Comparison of ENCODE assay signal across 31 cellular contexts in genomic region chr11:112186304-112186703, GRCh38. TPM values are rescaled to one million over a fixed set of nuclear protein-coding genes. Genes with fewer than 3 reads are reported as not detected.
"Had no signal": no experiment of that assay in that cellular context is flagged by ENCODE, and none has a peak within 500 bp of the region (broad histone marks: within the 10 kb centered on the region; RNA-seq: fewer than 3 reads in every experiment).

No MANE protein-coding gene starts in this region.

- H3K4me1 ChIP-seq: ascending aorta, Peyer's patch, SJCRH30 had no signal

- H3K27ac ChIP-seq: ascending aorta, Peyer's patch, SJCRH30, SK-N-MC had no signal

- H3K4me3 ChIP-seq: ascending aorta, MG63, Peyer's patch, SJCRH30, SK-N-MC had no signal

- DNase-seq: activated CD4-positive, alpha-beta T cell treated with anti-CD3 and anti-CD28 coated beads, Interleukin-2, amount 10 ng/mL, durations not matched to agents 24 days and 14 days; activated CD4-positive, alpha-beta T cell treated with anti-CD3 and anti-CD28 coated beads, Interleukin-2, amount 50 U/mL, for 48 hours; activated CD8-positive, alpha-beta T cell treated with anti-CD3 and anti-CD28 coated beads, Interleukin-2, amount 10 ng/mL, durations not matched to agents 7 days and 5 days; activated gamma-delta T cell; activated naive CD4-positive, alpha-beta T cell treated with Interleukin-2 at 50 U/mL for 16 hours; activated naive CD8-positive, alpha-beta T cell treated with anti-CD3 and anti-CD28 coated beads, Interleukin-2, amount 10 ng/mL, durations not matched to agents 7 days and 5 days; activated T-cell treated with anti-CD3 and anti-CD28 coated beads, Interleukin-2, amount 50 U/mL, for 24 hours; amygdala; Kasumi-1; KG1; MG63; NCI-H1048; NCI-H1105 treated with DMSO at 0.1 percent for 48 hours; NCI-H1436; NCI-H1694 treated with DMSO at 0.1 percent for 48 hours; NCI-H2107; NCI-H2171; NCI-H510A; NCI-H526; NCI-H748 treated with DMSO at 0.1 percent for 48 hours; NK-92 treated with Interleukin-12 subunit alpha and Interleukin-12 subunit beta, amount 100 ng/mL, for 24 hours; PC-3; Peyer's patch; RPMI8226; SJCRH30 had no signal

- ATAC-seq: activated CD8-positive, alpha-beta T cell treated with anti-CD3 and anti-CD28 coated beads, Interleukin-2, amount 10 ng/mL, durations not matched to agents 7 days and 5 days; PC-3 had no signal

- H3K9me3 ChIP-seq: ascending aorta, MG63, Peyer's patch, SJCRH30 had no signal

- H3K27me3 ChIP-seq: ascending aorta, MG63, Peyer's patch, SJCRH30 had no signal

- H3K36me3 ChIP-seq: ascending aorta, MG63, Peyer's patch, SJCRH30 had no signal

RNA-seq across cellular contexts. Expression of gene BCO2, which starts 11.0 kb away (rescaled TPM):
- total RNA-seq: ascending aorta had no signal

RNA-seq across cellular contexts. Expression of gene TEX12, which starts 19.1 kb away (rescaled TPM):
- total RNA-seq: activated CD4-positive, alpha-beta T cell treated with anti-CD3 and anti-CD28 coated beads, Interleukin-2, amount 10 ng/mL, durations not matched to agents 24 days and 14 days; activated CD8-positive, alpha-beta T cell treated with anti-CD3 and anti-CD28 coated beads, Interleukin-2, amount 10 ng/mL, durations not matched to agents 7 days and 5 days; activated T-helper 2 cell treated with anti-CD3 and anti-CD28 coated beads, Interferon-gamma antibody, Interleukin-2, Interleukin-4, amounts not matched to agents 10 μg/mL and 5 μg/mL and 100 μg/mL, durations not matched to agents 14 hours and 24 hours and 36 hours; ascending aorta; PC-3; SJCRH30; T-helper 1 cell treated with Interleukin-12 subunit alpha and Interleukin-12 subunit beta and Interleukin-4 antibody, amounts not matched to agents 30 ng/mL and 1 ng/mL, for 36 hours; T-helper 2 cell treated with Interferon-gamma antibody and Interleukin-4, amounts not matched to agents 100 ng/mL and 5 ng/mL, for 36 hours had no signal
- polyA plus RNA-seq: adipose tissue had no signal
